ENCODE assay signal across 13 cellular contexts in the genomic region with DNA sequence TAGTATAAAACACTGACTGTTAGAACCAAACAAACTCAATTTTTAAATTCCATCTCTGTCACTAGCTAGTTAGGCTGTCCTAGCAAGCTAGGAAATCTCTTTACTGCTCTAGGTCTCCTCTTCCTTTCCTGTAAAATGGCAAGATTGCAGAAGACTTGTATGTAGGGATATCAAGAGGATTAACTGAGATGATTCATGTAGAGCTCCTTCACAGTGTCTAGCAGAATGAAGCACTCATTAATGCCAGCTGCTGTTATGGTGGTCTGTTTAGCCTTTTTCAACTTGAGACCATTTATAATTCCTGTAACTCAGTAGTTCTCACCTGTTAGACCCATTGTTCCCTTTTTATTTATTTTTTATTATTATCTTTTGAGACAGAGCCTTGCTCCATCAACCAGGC.
"Had no signal": no experiment of that assay in that cellular context is flagged by ENCODE, and none has a peak within 500 bp of the region (broad histone marks: within the 10 kb centered on the region; RNA-seq: fewer than 3 reads in every experiment).

No MANE protein-coding gene starts in this region.

- H3K27me3 Mint-ChIP-seq: activated CD4-positive, alpha-beta memory T cell treated with anti-CD3 and anti-CD28 coated beads, Interleukin-2, amount 10 ng/mL, durations not matched to agents 7 days and 5 days; activated naive CD8-positive, alpha-beta T cell treated with anti-CD3 and anti-CD28 coated beads, Interleukin-2, amount 50 U/mL, for 24 hours; naive thymus-derived CD4-positive, alpha-beta T cell had no signal

- H3K4me1 ChIP-seq: right lobe of liver had no signal

- ATAC-seq: activated naive CD8-positive, alpha-beta T cell treated with anti-CD3 and anti-CD28 coated beads, Interleukin-2, amount 50 U/mL, for 24 hours; left ventricle myocardium superior; naive thymus-derived CD4-positive, alpha-beta T cell; right lobe of liver had no signal

- H3K4me1 Mint-ChIP-seq: activated CD4-positive, alpha-beta memory T cell treated with anti-CD3 and anti-CD28 coated beads, Interleukin-2, amount 10 ng/mL, durations not matched to agents 7 days and 5 days; activated naive CD8-positive, alpha-beta T cell treated with anti-CD3 and anti-CD28 coated beads, Interleukin-2, amount 50 U/mL, for 24 hours had no signal

- H3K4me3 ChIP-seq: right lobe of liver had no signal

- DNase-seq: activated CD4-positive, alpha-beta memory T cell treated with anti-CD3 and anti-CD28 coated beads, Interleukin-2, amount 10 ng/mL, durations not matched to agents 7 days and 5 days; activated naive CD4-positive, alpha-beta T cell treated with Interleukin-2 at 50 U/mL for 16 hours; activated naive CD8-positive, alpha-beta T cell treated with anti-CD3 and anti-CD28 coated beads, Interleukin-2, amount 50 U/mL, for 24 hours; kidney; left ventricle myocardium superior; naive thymus-derived CD4-positive, alpha-beta T cell; right lobe of liver; stimulated activated CD4-positive, alpha-beta T cell treated with anti-CD3 and anti-CD28 coated beads, Interleukin-2, amount 100 ng/mL, for 24 hours; stimulated activated naive CD4-positive, alpha-beta T cell; T1000; trophoblast cell had no signal

- H3K9me3 Mint-ChIP-seq: activated CD4-positive, alpha-beta memory T cell treated with anti-CD3 and anti-CD28 coated beads, Interleukin-2, amount 10 ng/mL, durations not matched to agents 7 days and 5 days; activated naive CD8-positive, alpha-beta T cell treated with anti-CD3 and anti-CD28 coated beads, Interleukin-2, amount 50 U/mL, for 24 hours; activated T-helper 1 cell treated with anti-CD3 and anti-CD28 coated beads, Interleukin-12 subunit alpha, Interleukin-12 subunit beta, Interleukin-2, Interleukin-4 antibody, amounts not matched to agents 30 ng/mL and 10 ng/mL and 1 ng/mL, durations not matched to agents 14 hours and 24 hours and 36 hours; naive thymus-derived CD4-positive, alpha-beta T cell had no signal

- H3K27me3 ChIP-seq: right lobe of liver had no signal

- H3K9me3 ChIP-seq: right lobe of liver had no signal

- H3K36me3 ChIP-seq: right lobe of liver had no signal

- H3K27ac ChIP-seq: right lobe of liver, VCaP had no signal

- H3K4me3 Mint-ChIP-seq: activated CD4-positive, alpha-beta memory T cell treated with anti-CD3 and anti-CD28 coated beads, Interleukin-2, amount 10 ng/mL, durations not matched to agents 7 days and 5 days; activated naive CD8-positive, alpha-beta T cell treated with anti-CD3 and anti-CD28 coated beads, Interleukin-2, amount 50 U/mL, for 24 hours; activated T-helper 1 cell treated with anti-CD3 and anti-CD28 coated beads, Interleukin-12 subunit alpha, Interleukin-12 subunit beta, Interleukin-2, Interleukin-4 antibody, amounts not matched to agents 30 ng/mL and 10 ng/mL and 1 ng/mL, durations not matched to agents 14 hours and 24 hours and 36 hours; naive thymus-derived CD4-positive, alpha-beta T cell had no signal

- H3K27ac Mint-ChIP-seq: activated CD4-positive, alpha-beta memory T cell treated with anti-CD3 and anti-CD28 coated beads, Interleukin-2, amount 10 ng/mL, durations not matched to agents 7 days and 5 days; activated naive CD8-positive, alpha-beta T cell treated with anti-CD3 and anti-CD28 coated beads, Interleukin-2, amount 50 U/mL, for 24 hours; activated T-helper 1 cell treated with anti-CD3 and anti-CD28 coated beads, Interleukin-12 subunit alpha, Interleukin-12 subunit beta, Interleukin-2, Interleukin-4 antibody, amounts not matched to agents 30 ng/mL and 10 ng/mL and 1 ng/mL, durations not matched to agents 14 hours and 24 hours and 36 hours; naive thymus-derived CD4-positive, alpha-beta T cell had no signal
